35 cellular contexts compared by ENCODE assay signal in genomic region chrX:81577028-81577427, GRCh38.
DNase-seq lines count a peak whose midpoint lies in the region; ATAC-seq, FAIRE-seq and TF ChIP-seq lines count a peak whose summit lies in the region.
"Had no signal": no experiment of that assay in that cellular context is flagged by ENCODE, and none has a peak within 500 bp of the region (broad histone marks: within the 10 kb centered on the region; RNA-seq: fewer than 3 reads in every experiment).

No MANE protein-coding gene starts in this region.

- H3K4me3 ChIP-seq in SJCRH30, result no peak overlapping the region
- H3K4me3 ChIP-seq in pancreas, result no peak overlapping the region
- no peak overlapping the region for H3K4me3 ChIP-seq in naive thymus-derived CD4-positive, alpha-beta T cell (ENCODE audit: low read length)
- H3K4me3 ChIP-seq: A549; BLaER1; BLaER1 treated with 17β-estradiol and CSF1 and Interleukin-3, amounts not matched to agents 10 nM and 100 nM had no signal

- CTCF ChIA-PET in naive thymus-derived CD4-positive, alpha-beta T cell (lab: Charles Lee), result no interaction called here

- H3K27me3 ChIP-seq in SJCRH30, result no peaks in the 10 kb centered on the region
- H3K27me3 ChIP-seq in pancreas, result no peaks in the 10 kb centered on the region
- H3K27me3 ChIP-seq in naive thymus-derived CD4-positive, alpha-beta T cell (ENCODE audit: control insufficient read depth in 2 of 2, insufficient read depth in 2 of 2, low read length in 2 of 2), result no peaks in the 10 kb centered on the region
- H3K27me3 ChIP-seq: BE2C had no signal

- H3K4me3 Mint-ChIP-seq in naive thymus-derived CD4-positive, alpha-beta T cell, result no peak overlapping the region
- H3K4me3 Mint-ChIP-seq: B cell; CD14-positive monocyte; CD4-positive, alpha-beta memory T cell; CD4-positive, alpha-beta T cell; CD4-positive, CD25-positive, alpha-beta regulatory T cell; CD8-positive, alpha-beta memory T cell; CD8-positive, alpha-beta T cell had no signal

- POLR2A ChIA-PET in naive thymus-derived CD4-positive, alpha-beta T cell (lab: Charles Lee), result no interaction called here

- FAIRE-seq in pancreas (lab: Jason Lieb, UNC), result no peak
- FAIRE-seq: A204.1, A549, D721Med had no signal

- TF ChIP-seq CTCF in pancreas (IDR thresholded peaks at IDR 0.05), result no peak

- peak; percentile 35 to 84 (median 67) for ATAC-seq in pancreas
- no peak for ATAC-seq in naive thymus-derived CD4-positive, alpha-beta T cell
- ATAC-seq: A549; CD8-positive, alpha-beta T cell had no signal

- H3K4me1 ChIP-seq in SJCRH30, result peaks cover 3% of the 10 kb centered on the region; the same call in 1 of the 2 replicates
- H3K4me1 ChIP-seq in pancreas, result no peaks in the 10 kb centered on the region
- H3K4me1 ChIP-seq in naive thymus-derived CD4-positive, alpha-beta T cell (ENCODE audit: control insufficient read depth in 2 of 2, insufficient read depth in 2 of 2, low read length in 2 of 2), result no peaks in the 10 kb centered on the region
- H3K4me1 ChIP-seq: A549; BE2C; BLaER1; BLaER1 treated with 17β-estradiol and CSF1 and Interleukin-3, amounts not matched to agents 10 nM and 100 nM; Caco-2 had no signal

- H3K9me3 Mint-ChIP-seq in naive thymus-derived CD4-positive, alpha-beta T cell, result peaks cover 0 to 3% (median 0%) of the 10 kb centered on the region in 11 donors
- H3K9me3 Mint-ChIP-seq: CD8-positive, alpha-beta T cell had no signal

- no peaks in the 10 kb centered on the region for H3K36me3 ChIP-seq in SJCRH30
- H3K36me3 ChIP-seq in pancreas, result no peaks in the 10 kb centered on the region
- no peaks in the 10 kb centered on the region for H3K36me3 ChIP-seq in naive thymus-derived CD4-positive, alpha-beta T cell (ENCODE audit: control insufficient read depth in 2 of 3, insufficient read depth in 3 of 3, low read length in 3 of 3)
- H3K36me3 ChIP-seq: BE2C; BLaER1; BLaER1 treated with 17β-estradiol and CSF1 and Interleukin-3, amounts not matched to agents 10 nM and 100 nM had no signal

- no peaks in the 10 kb centered on the region for H3K9me3 ChIP-seq in SJCRH30 (replicated peaks)
- peaks cover 0 to 2% (median 0%) of the 10 kb centered on the region in 4 donors for H3K9me3 ChIP-seq in pancreas
- no peaks in the 10 kb centered on the region for H3K9me3 ChIP-seq in naive thymus-derived CD4-positive, alpha-beta T cell (ENCODE audit: control insufficient read depth in 2 of 3, low read length in 3 of 3)
- H3K9me3 ChIP-seq: A549, BE2C, Caco-2 had no signal

- intact Hi-C loops in pancreas (cut with DNase I), result no loop called here
- intact Hi-C loops in naive thymus-derived CD4-positive, alpha-beta T cell (cut with micrococcal nuclease), result no loop called here

- H3K36me3 Mint-ChIP-seq in naive thymus-derived CD4-positive, alpha-beta T cell, result no peaks in the 10 kb centered on the region
- H3K36me3 Mint-ChIP-seq: CD14-positive monocyte; CD4-positive, alpha-beta memory T cell; CD4-positive, CD25-positive, alpha-beta regulatory T cell; CD8-positive, alpha-beta memory T cell; CD8-positive, alpha-beta T cell had no signal

- 11 to 25% methylated on average over 1 of the region's 1 CpG for WGBS in pancreas, 2 donors

- H3K27ac ChIP-seq in SJCRH30, result peak overlapping the region; percentile 25; the same call in 1 of the 2 replicates
- H3K27ac ChIP-seq in pancreas, result no peak overlapping the region
- H3K27ac ChIP-seq in naive thymus-derived CD4-positive, alpha-beta T cell (ENCODE audit: low read depth, low read length), result no peak overlapping the region
- H3K27ac ChIP-seq: 22Rv1; A549; BLaER1; BLaER1 treated with 17β-estradiol and CSF1 and Interleukin-3, amounts not matched to agents 10 nM and 100 nM; C4-2B had no signal

- DNase-seq in SJCRH30 (peak; percentile 22 to 43), myocyte (ENCODE audit: low read depth) (peak; percentile 24), pancreas (peak in 3 of 6 donors; percentile 4 to 42 (median 15)), NCI-H2196 (lab: John Stamatoyannopoulos, UW; ENCODE audit: unreplicated experiment) (no peak)
- no peak for DNase-seq in naive thymus-derived CD4-positive, alpha-beta T cell
- no peak for DNase-seq in activated CD4-positive, alpha-beta T cell treated with anti-CD3 and anti-CD28 coated beads, Interleukin-2, amount 50 U/mL, for 4 hours
- DNase-seq: 8988T; ACHN; AML-193; BE2C; C1 segment of cervical spinal cord; Caco-2; Calu3; CD4-positive, alpha-beta memory T cell; CD4-positive, alpha-beta T cell; CD4-positive, CD25-positive, alpha-beta regulatory T cell; CD8-positive, alpha-beta memory T cell; CD8-positive, alpha-beta T cell; COR-L47; DMS 273 treated with DMSO at 0.1 percent for 48 hours; DMS153; DMS53; DMS79; DMS79 treated with DMSO at 0.1 percent for 48 hours; DND-41; EL had no signal

- H3K27me3 Mint-ChIP-seq in naive thymus-derived CD4-positive, alpha-beta T cell, result no peaks in the 10 kb centered on the region
- H3K27me3 Mint-ChIP-seq: B cell; CD4-positive, alpha-beta memory T cell; CD4-positive, alpha-beta T cell; CD4-positive, CD25-positive, alpha-beta regulatory T cell; CD8-positive, alpha-beta memory T cell had no signal

- no peaks in the 10 kb centered on the region for H3K4me1 Mint-ChIP-seq in naive thymus-derived CD4-positive, alpha-beta T cell
- H3K4me1 Mint-ChIP-seq: B cell; CD14-positive monocyte; CD4-positive, alpha-beta memory T cell; CD4-positive, CD25-positive, alpha-beta regulatory T cell; CD8-positive, alpha-beta memory T cell had no signal

- H3K27ac Mint-ChIP-seq in naive thymus-derived CD4-positive, alpha-beta T cell, result no peak overlapping the region
- H3K27ac Mint-ChIP-seq: B cell; CD14-positive monocyte; CD4-positive, alpha-beta memory T cell; CD4-positive, alpha-beta T cell; CD4-positive, CD25-positive, alpha-beta regulatory T cell; CD8-positive, alpha-beta T cell had no signal

Comparison
In these comparisons a context has a peak if more than half of its experiments do, and no peak if none do; other contexts are left out.
1. DNase-seq: peak in SJCRH30 (2 of 2) and myocyte (single experiment); none in naive thymus-derived CD4-positive, alpha-beta T cell (0 of 9), activated CD4-positive, alpha-beta T cell treated with anti-CD3 and anti-CD28 coated beads, Interleukin-2, amount 50 U/mL, for 4 hours (0 of 2) and NCI-H2196 (single experiment).